Comparison of ENCODE assay signal across 31 cellular contexts in genomic region chr21:32794643-32795042, GRCh38. TPM values are rescaled to one million over a fixed set of nuclear protein-coding genes. Genes with fewer than 3 reads are reported as not detected.
DNase-seq lines count a peak whose midpoint lies in the region; ATAC-seq, FAIRE-seq and TF ChIP-seq lines count a peak whose summit lies in the region.
"Had no signal": no experiment of that assay in that cellular context is flagged by ENCODE, and none has a peak within 500 bp of the region (broad histone marks: within the 10 kb centered on the region; RNA-seq: fewer than 3 reads in every experiment).

No MANE protein-coding gene starts in this region.

- FAIRE-seq in astrocyte (lab: Jason Lieb, UNC), result no peak
- FAIRE-seq: frontal cortex, GM18507 had no signal

- H3K9me3 ChIP-seq in astrocyte (ENCODE audit: insufficient read depth, low read depth, low read length) (no peaks in the 10 kb centered on the region), right cardiac atrium (ENCODE audit: control insufficient read depth, low read length) (no peaks in the 10 kb centered on the region)
- H3K9me3 ChIP-seq: BLaER1 treated with 17β-estradiol and CSF1 and Interleukin-3, amounts not matched to agents 10 nM and 100 nM; Caco-2; colonic mucosa; spleen; upper lobe of left lung had no signal

- H3K4me3 Mint-ChIP-seq in astrocyte (ENCODE audit: unreplicated experiment), result no peak overlapping the region
- H3K4me3 Mint-ChIP-seq: activated CD4-positive, alpha-beta T cell treated with anti-CD3 and anti-CD28 coated beads, Interleukin-2, amount 10 ng/mL, durations not matched to agents 24 days and 14 days; activated CD8-positive, alpha-beta memory T cell treated with anti-CD3 and anti-CD28 coated beads, Interleukin-2, amount 10 ng/mL, durations not matched to agents 7 days and 5 days; effector memory CD8-positive, alpha-beta T cell; naive thymus-derived CD8-positive, alpha-beta T cell had no signal

- no peak overlapping the region for H3K4me2 ChIP-seq in astrocyte (ENCODE audit: low read length)
- H3K4me2 ChIP-seq: BLaER1 treated with 17β-estradiol and CSF1 and Interleukin-3, amounts not matched to agents 10 nM and 100 nM had no signal

- H3K4me1 ChIP-seq in astrocyte (ENCODE audit: insufficient read depth, low read length) (no peaks in the 10 kb centered on the region), right cardiac atrium (ENCODE audit: control insufficient read depth, insufficient read depth, low read length) (peaks cover 4% of the 10 kb centered on the region)
- H3K4me1 ChIP-seq: BLaER1 treated with 17β-estradiol and CSF1 and Interleukin-3, amounts not matched to agents 10 nM and 100 nM; Caco-2; colonic mucosa; upper lobe of left lung had no signal

- H3K36me3 ChIP-seq in astrocyte (ENCODE audit: insufficient read depth, low read length), result no peaks in the 10 kb centered on the region
- H3K36me3 ChIP-seq: BLaER1 treated with 17β-estradiol and CSF1 and Interleukin-3, amounts not matched to agents 10 nM and 100 nM; colonic mucosa; spleen; upper lobe of left lung had no signal

- H3K36me3 Mint-ChIP-seq in astrocyte (ENCODE audit: low read depth, unreplicated experiment), result no peaks in the 10 kb centered on the region
- H3K36me3 Mint-ChIP-seq: activated CD8-positive, alpha-beta memory T cell treated with anti-CD3 and anti-CD28 coated beads, Interleukin-2, amount 10 ng/mL, durations not matched to agents 7 days and 5 days had no signal

- H3K4me3 ChIP-seq in astrocyte (ENCODE audit: insufficient read depth, low read depth, low read length) (no peak overlapping the region), right cardiac atrium (ENCODE audit: low read length) (no peak overlapping the region)
- H3K4me3 ChIP-seq: BLaER1 treated with 17β-estradiol and CSF1 and Interleukin-3, amounts not matched to agents 10 nM and 100 nM; colonic mucosa; GM23248; spleen; upper lobe of left lung had no signal

- no peak for TF ChIP-seq CTCF in astrocyte (IDR thresholded peaks at IDR 0.05; ENCODE audit: insufficient read depth, low read depth, low read length)

- no peaks in the 10 kb centered on the region for H3K79me2 ChIP-seq in astrocyte (ENCODE audit: insufficient read depth, low read length)

- H3K27ac Mint-ChIP-seq in astrocyte (ENCODE audit: unreplicated experiment), result no peak overlapping the region
- H3K27ac Mint-ChIP-seq: activated CD4-positive, alpha-beta T cell treated with anti-CD3 and anti-CD28 coated beads, Interleukin-2, amount 10 ng/mL, durations not matched to agents 24 days and 14 days; activated CD8-positive, alpha-beta memory T cell treated with anti-CD3 and anti-CD28 coated beads, Interleukin-2, amount 10 ng/mL, durations not matched to agents 7 days and 5 days; effector memory CD8-positive, alpha-beta T cell; naive thymus-derived CD8-positive, alpha-beta T cell had no signal

- H3K27ac ChIP-seq in astrocyte (ENCODE audit: low read depth, low read length) (no peak overlapping the region), right cardiac atrium (ENCODE audit: low read length) (no peak overlapping the region)
- H3K27ac ChIP-seq: BLaER1 treated with 17β-estradiol and CSF1 and Interleukin-3, amounts not matched to agents 10 nM and 100 nM; colonic mucosa; GM23248; spleen; upper lobe of left lung; VCaP had no signal

- WGBS in right cardiac atrium, result 56% methylated on average over 6 of the region's 6 CpGs

- intact Hi-C loops in right cardiac atrium (cut with DNase I), result no loop called here

- H2AFZ ChIP-seq in astrocyte (ENCODE audit: low read depth, low read length), result no peak overlapping the region
- H2AFZ ChIP-seq: GM23248 had no signal

- ATAC-seq in right cardiac atrium (peak; percentile 16 to 22), HG03045 (IDR thresholded peaks at IDR 0.05; ENCODE audit: unreplicated experiment) (no peak)
- ATAC-seq: activated CD8-positive, alpha-beta memory T cell treated with anti-CD3 and anti-CD28 coated beads, Interleukin-2, amount 10 ng/mL, durations not matched to agents 7 days and 5 days; effector memory CD8-positive, alpha-beta T cell; left lobe of liver; naive thymus-derived CD8-positive, alpha-beta T cell; PC-3 had no signal

- H3K27me3 ChIP-seq in astrocyte (ENCODE audit: insufficient read depth, low read length), result no peaks in the 10 kb centered on the region
- H3K27me3 ChIP-seq in right cardiac atrium (ENCODE audit: control insufficient read depth, insufficient read depth), result no peaks in the 10 kb centered on the region
- H3K27me3 ChIP-seq: BLaER1 treated with 17β-estradiol and CSF1 and Interleukin-3, amounts not matched to agents 10 nM and 100 nM; colonic mucosa; spleen; upper lobe of left lung had no signal

- peaks cover 7% of the 10 kb centered on the region for H3K27me3 Mint-ChIP-seq in astrocyte (ENCODE audit: low read depth, unreplicated experiment)
- H3K27me3 Mint-ChIP-seq: activated CD4-positive, alpha-beta T cell treated with anti-CD3 and anti-CD28 coated beads, Interleukin-2, amount 10 ng/mL, durations not matched to agents 24 days and 14 days; activated CD8-positive, alpha-beta memory T cell treated with anti-CD3 and anti-CD28 coated beads, Interleukin-2, amount 10 ng/mL, durations not matched to agents 7 days and 5 days; naive thymus-derived CD8-positive, alpha-beta T cell had no signal

- no peaks in the 10 kb centered on the region for H4K20me1 ChIP-seq in astrocyte (ENCODE audit: insufficient read depth, low read length)
- H4K20me1 ChIP-seq: BLaER1 treated with 17β-estradiol and CSF1 and Interleukin-3, amounts not matched to agents 10 nM and 100 nM had no signal

- DNase-seq in HT1080 (ENCODE audit: low read depth), result peak; percentile 10
- peak; percentile 18 for DNase-seq in astrocyte (ENCODE audit: low read depth)
- no peak for DNase-seq in right cardiac atrium
- DNase-seq in renal cortical epithelial cell (ENCODE audit: low read depth), result peak; percentile 76
- DNase-seq in NOMO-1 treated with dmso at 0.1 percent for 144 hours (lab: John Stamatoyannopoulos, UW; ENCODE audit: unreplicated experiment), result no peak
- DNase-seq in epidermal melanocyte (ENCODE audit: insufficient read length, low spot score), result no peak
- DNase-seq: activated CD4-positive, alpha-beta T cell treated with anti-CD3 and anti-CD28 coated beads, Interleukin-2, amount 10 ng/mL, durations not matched to agents 24 days and 14 days; activated CD8-positive, alpha-beta memory T cell treated with anti-CD3 and anti-CD28 coated beads, Interleukin-2, amount 10 ng/mL, durations not matched to agents 7 days and 5 days; activated T-cell treated with anti-CD3 and anti-CD28 coated beads, Interleukin-2, amount 50 U/mL, for 48 hours; Caco-2; colonic mucosa; DMS79; effector memory CD8-positive, alpha-beta T cell; GF-D8; GM23248; Kasumi-1; midbrain; naive thymus-derived CD8-positive, alpha-beta T cell; NCI-H1694; NCI-H510A treated with DMSO at 0.1 percent for 48 hours; PC-3; retina; SHP77; spleen; upper lobe of left lung had no signal

- no peaks in the 10 kb centered on the region for H3K4me1 Mint-ChIP-seq in astrocyte (ENCODE audit: low read depth, unreplicated experiment)
- H3K4me1 Mint-ChIP-seq: activated CD4-positive, alpha-beta T cell treated with anti-CD3 and anti-CD28 coated beads, Interleukin-2, amount 10 ng/mL, durations not matched to agents 24 days and 14 days; activated CD8-positive, alpha-beta memory T cell treated with anti-CD3 and anti-CD28 coated beads, Interleukin-2, amount 10 ng/mL, durations not matched to agents 7 days and 5 days had no signal

- H3K9ac ChIP-seq in astrocyte (ENCODE audit: low read length), result no peak overlapping the region
- H3K9ac ChIP-seq: BLaER1 treated with 17β-estradiol and CSF1 and Interleukin-3, amounts not matched to agents 10 nM and 100 nM; GM23248 had no signal

- no peaks in the 10 kb centered on the region for H3K9me3 Mint-ChIP-seq in astrocyte (ENCODE audit: unreplicated experiment)
- H3K9me3 Mint-ChIP-seq: activated CD4-positive, alpha-beta T cell treated with anti-CD3 and anti-CD28 coated beads, Interleukin-2, amount 10 ng/mL, durations not matched to agents 24 days and 14 days; effector memory CD8-positive, alpha-beta T cell; naive thymus-derived CD8-positive, alpha-beta T cell had no signal

RNA-seq across cellular contexts. Expression of gene PAXBP1, which starts 23.1 kb away (rescaled TPM):
- 20.3 and 21.1 TPM in 2 replicates for total RNA-seq in HT1080 (2014; rRNA removed; shearing (Covaris generic))
- 14.4 and 15.9 TPM in 2 replicates for polyA plus RNA-seq in HT1080 (2015; cell fraction: cytosol; rRNA removed)
- polyA plus RNA-seq in HT1080 (2015; cell fraction: nucleus; rRNA removed), result 159 and 169 TPM in 2 replicates
- total RNA-seq in astrocyte, result 20.5 and 25.8 TPM in 2 replicates
- total RNA-seq in right cardiac atrium, result 10 to 100 TPM; 12.2 to 19.7 (median 16.1) TPM
- 9.3 TPM for polyA plus RNA-seq in right cardiac atrium
- 15.6 and 30.4 TPM in 2 replicates for total RNA-seq in renal cortical epithelial cell

Comparison
In these comparisons a context has a peak if more than half of its experiments do, and no peak if none do; other contexts are left out.
1. DNase-seq: peak in HT1080 (single experiment), astrocyte (single experiment) and renal cortical epithelial cell (single experiment); none in right cardiac atrium (0 of 3), NOMO-1 treated with dmso at 0.1 percent for 144 hours (single experiment) and epidermal melanocyte (single experiment).